ENCODE assay signal across 21 cellular contexts in the genomic region with DNA sequence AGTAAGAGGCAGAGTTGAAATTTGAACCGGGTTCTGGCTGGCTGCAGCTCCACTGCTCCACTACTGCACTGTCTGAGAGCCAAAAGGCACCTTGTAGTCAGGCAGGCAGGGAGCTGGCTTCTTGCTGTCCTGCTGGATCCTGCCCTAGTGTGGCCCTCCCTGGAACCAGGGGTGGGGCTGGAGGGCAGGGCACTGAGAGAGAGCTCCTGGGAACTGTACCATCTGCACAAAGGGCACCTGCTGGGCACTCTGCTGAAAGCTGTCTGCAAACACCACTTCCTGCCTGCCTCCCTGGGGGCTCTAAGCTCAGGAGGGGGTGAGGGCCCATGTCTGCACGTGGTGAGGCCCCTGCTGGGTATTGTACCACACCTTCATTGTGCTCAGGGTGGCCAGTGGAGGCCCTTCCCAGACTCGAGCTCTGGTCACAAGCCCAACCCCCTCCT. TPM values are rescaled to one million over a fixed set of nuclear protein-coding genes. Genes with fewer than 3 reads are reported as not detected.
DNase-seq lines count a peak whose midpoint lies in the region; ATAC-seq, FAIRE-seq and TF ChIP-seq lines count a peak whose summit lies in the region.
"Had no signal": no experiment of that assay in that cellular context is flagged by ENCODE, and none has a peak within 500 bp of the region (broad histone marks: within the 10 kb centered on the region; RNA-seq: fewer than 3 reads in every experiment).

No MANE protein-coding gene starts in this region.

- intact Hi-C loops in pancreas (cut with DNase I) = no loop called here

- ATAC-seq in pancreas = peak; percentile 53 to 81 (median 80)
- ATAC-seq: activated T-helper 17 cell treated with anti-CD3 and anti-CD28 coated beads, Interleukin-2, amount 50 U/mL, for 72 hours; CD8-positive, alpha-beta T cell; sciatic nerve had no signal

- no peak overlapping the region for H3K4me3 Mint-ChIP-seq in mesothelial cell of epicardium
- H3K4me3 Mint-ChIP-seq: activated T-helper 17 cell treated with anti-CD3 and anti-CD28 coated beads, Interleukin-2, amount 50 U/mL, for 72 hours; CD8-positive, alpha-beta T cell had no signal

- peak overlapping the region; percentile 58 for H3K9ac ChIP-seq in Karpas-422 (ENCODE audit: low read length)

- peaks cover 13% of the 10 kb centered on the region for H3K27me3 Mint-ChIP-seq in mesothelial cell of epicardium (ENCODE audit: low read depth)

- peaks cover 14% of the 10 kb centered on the region for H3K4me1 Mint-ChIP-seq in mesothelial cell of epicardium
- H3K4me1 Mint-ChIP-seq: activated T-helper 17 cell treated with anti-CD3 and anti-CD28 coated beads, Interleukin-2, amount 50 U/mL, for 72 hours had no signal

- H3K9me2 ChIP-seq in Karpas-422 (replicated peaks; ENCODE audit: insufficient read depth, low read length) = no peaks in the 10 kb centered on the region

- H3K4me1 ChIP-seq in Karpas-422 (ENCODE audit: low read length) (peaks cover 82% of the 10 kb centered on the region), pancreas (peaks cover 9 to 33% (median 25%) of the 10 kb centered on the region in 3 donors)

- H3K27me3 ChIP-seq in Karpas-422 (ENCODE audit: low read length) = no peaks in the 10 kb centered on the region
- H3K27me3 ChIP-seq in pancreas = no peaks in the 10 kb centered on the region

- H3K36me3 ChIP-seq in Karpas-422 (ENCODE audit: insufficient read depth, low read length) (no peaks in the 10 kb centered on the region), pancreas (no peaks in the 10 kb centered on the region)
- H3K36me3 ChIP-seq: esophagus muscularis mucosa had no signal

- WGBS in pancreas, 2 donors = 10 to 14% methylated on average over 3 of the region's 3 CpGs

- H3K9me3 ChIP-seq in Karpas-422 (ENCODE audit: low read length) (no peaks in the 10 kb centered on the region), pancreas (no peaks in the 10 kb centered on the region)
- H3K9me3 ChIP-seq: esophagus muscularis mucosa had no signal

- H3K36me3 Mint-ChIP-seq in mesothelial cell of epicardium = no peaks in the 10 kb centered on the region
- H3K36me3 Mint-ChIP-seq: CD8-positive, alpha-beta T cell had no signal

- H3K4me2 ChIP-seq in Karpas-422 (ENCODE audit: low read depth, low read length, poor library complexity, severe bottlenecking) = peak overlapping the region; percentile 58
- H3K4me2 ChIP-seq: hepatocyte had no signal

- no peaks in the 10 kb centered on the region for H3K9me3 Mint-ChIP-seq in mesothelial cell of epicardium
- H3K9me3 Mint-ChIP-seq: activated T-helper 17 cell treated with anti-CD3 and anti-CD28 coated beads, Interleukin-2, amount 50 U/mL, for 72 hours; CD8-positive, alpha-beta T cell had no signal

- no peak for FAIRE-seq in pancreas (lab: Jason Lieb, UNC)

- TF ChIP-seq CTCF in GM12865 (IDR thresholded peaks at IDR 0.05; ENCODE audit: insufficient read depth, low read depth, low read length, missing control alignments) = no peak
- TF ChIP-seq CTCF in pancreas (IDR thresholded peaks at IDR 0.05) = no peak
- no peak for TF ChIP-seq CTCF in mesothelial cell of epicardium (IDR thresholded peaks at IDR 0.05; ENCODE audit: unreplicated experiment)

- H3K79me2 ChIP-seq in Karpas-422 (ENCODE audit: low read length) = no peaks in the 10 kb centered on the region
- H3K79me2 ChIP-seq: hepatocyte had no signal

- H3K27ac ChIP-seq in Karpas-422 (ENCODE audit: low read length) (peak overlapping the region; percentile 83), pancreas (peak overlapping the region in 2 of 4 donors; percentile 26 to 60)
- H3K27ac ChIP-seq: coronary artery, esophagus muscularis mucosa, hepatocyte had no signal

- H2AFZ ChIP-seq in Karpas-422 (ENCODE audit: low read length) = 0 out of 2 replicates have a peak overlapping the region, but pooled peaks have one; percentile 1
- H2AFZ ChIP-seq: hepatocyte had no signal

- H4K20me1 ChIP-seq in Karpas-422 (ENCODE audit: insufficient read depth, low read depth, low read length) = no peaks in the 10 kb centered on the region

- H3K4me3 ChIP-seq in GM12865 (ENCODE audit: low read depth, low read length) = no peak overlapping the region
- peak overlapping the region; percentile 36 for H3K4me3 ChIP-seq in Karpas-422 (ENCODE audit: low read length)
- H3K4me3 ChIP-seq in pancreas = no peak overlapping the region
- H3K4me3 ChIP-seq: coronary artery, esophagus muscularis mucosa, hepatocyte had no signal

- no peak overlapping the region for H3K27ac Mint-ChIP-seq in mesothelial cell of epicardium
- H3K27ac Mint-ChIP-seq: activated T-helper 17 cell treated with anti-CD3 and anti-CD28 coated beads, Interleukin-2, amount 50 U/mL, for 72 hours; CD8-positive, alpha-beta T cell had no signal

- peak; percentile 37 for DNase-seq in GM12865 (ENCODE audit: low read depth)
- DNase-seq in Karpas-422 = peak; percentile 93
- DNase-seq in NCI-H774 (lab: John Stamatoyannopoulos, UW) = peak; percentile 58
- DNase-seq in pancreas = peak; percentile 66 to 84 (median 76)
- no peak for DNase-seq in mesothelial cell of epicardium (ENCODE audit: low spot score in 2 of 2, unreplicated experiment in 2 of 2)
- no peak for DNase-seq in NCI-H1105 (lab: John Stamatoyannopoulos, UW)
- no peak for DNase-seq in NCI-H446 (lab: John Stamatoyannopoulos, UW)
- DNase-seq: activated CD4-positive, alpha-beta T cell treated with anti-CD3 and anti-CD28 coated beads, Interleukin-2, amount 50 U/mL, for 48 hours; anterior cingulate cortex; CD8-positive, alpha-beta T cell; Kasumi-1; NCI-H446 treated with DMSO at 0.1 percent for 48 hours; Right ventricle myocardium superior; T-helper 9 cell had no signal

RNA-seq across cellular contexts. Expression of a gene that starts 19.0 kb away (rescaled TPM):
- total RNA-seq in Karpas-422 (2014; rRNA removed; shearing (Covaris generic); ENCODE audit: low replicate concordance) = 0.37 TPM in 1 of 2 replicates, not detected in the other
- not detected for total RNA-seq in pancreas
- polyA plus RNA-seq in pancreas = not detected
- not detected in 3 replicates for total RNA-seq in mesothelial cell of epicardium
- total RNA-seq: activated T-helper 17 cell treated with anti-CD3 and anti-CD28 coated beads, Interleukin-2, amount 50 U/mL, for 72 hours; CD8-positive, alpha-beta T cell; esophagus muscularis mucosa; Right ventricle myocardium superior; sciatic nerve had no signal
- polyA plus RNA-seq: hepatocyte, liver, neural cell had no signal

RNA-seq across cellular contexts. Expression of a gene that starts 46.7 kb away (rescaled TPM):
- 24.1 and 52.1 TPM in 2 replicates for total RNA-seq in Karpas-422 (2014; rRNA removed; shearing (Covaris generic); ENCODE audit: low replicate concordance)
- total RNA-seq in pancreas (under 1 TPM in 1 of 6 donors, not detected in 5; 0.16 TPM), mesothelial cell of epicardium (not detected in 3 replicates)
- under 1 TPM in 1 of 2 donors, not detected in 1; 0.09 TPM for polyA plus RNA-seq in pancreas
- total RNA-seq: activated T-helper 17 cell treated with anti-CD3 and anti-CD28 coated beads, Interleukin-2, amount 50 U/mL, for 72 hours; hepatocyte; Right ventricle myocardium superior had no signal
- polyA plus RNA-seq: hepatocyte, neural cell had no signal

Comparison
In these comparisons a context has a peak if more than half of its experiments do, and no peak if none do; other contexts are left out.
1. DNase-seq: peak in GM12865 (single experiment), Karpas-422 (single experiment), NCI-H774 (single experiment) and pancreas (6 of 6); none in mesothelial cell of epicardium (0 of 2), NCI-H1105 (single experiment) and NCI-H446 (0 of 2).
2. RNA of a gene that starts 46.7 kb away (total RNA-seq): 24.1 to 52.1 TPM in Karpas-422; 0.16 TPM in pancreas and not detected in mesothelial cell of epicardium; every median in the first group is over 10 times any median in the second.